Comparison of ENCODE assay signal across 12 cellular contexts in the genomic region with DNA sequence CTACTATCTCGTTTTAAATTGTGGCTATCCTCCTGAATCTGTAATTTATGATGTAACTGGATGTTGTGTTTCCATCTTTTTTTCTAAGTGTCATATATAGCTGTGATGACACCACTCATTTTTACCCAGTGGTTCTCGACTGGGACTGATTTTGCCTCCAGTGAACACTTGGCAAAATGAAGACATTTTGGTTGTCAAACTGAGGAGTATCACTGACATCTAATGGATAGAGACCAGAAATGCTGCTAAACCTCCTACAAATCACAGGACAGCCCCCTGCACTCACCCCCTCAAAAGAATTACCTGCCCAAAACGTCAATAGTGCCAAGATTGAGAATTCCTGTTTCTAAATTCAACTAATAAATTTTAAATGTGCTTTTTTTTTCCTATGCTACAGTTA. TPM values are rescaled to one million over a fixed set of nuclear protein-coding genes. Genes with fewer than 3 reads are reported as not detected.
DNase-seq lines count a peak whose midpoint lies in the region; TF ChIP-seq lines count a peak whose summit lies in the region.
"Had no signal": no experiment of that assay in that cellular context is flagged by ENCODE, and none has a peak within 500 bp of the region (broad histone marks: within the 10 kb centered on the region; RNA-seq: fewer than 3 reads in every experiment).

No MANE protein-coding gene starts in this region.

- H3F3A ChIP-seq in SU-DHL-6 (ENCODE audit: insufficient read depth): no peaks in the 10 kb centered on the region; the same call in 1 of the 2 replicates

- peaks cover 3% of the 10 kb centered on the region for H3K27me3 Mint-ChIP-seq in glutamatergic neuron (ENCODE audit: unreplicated experiment)

- no peak overlapping the region for H3K9ac ChIP-seq in SU-DHL-6 (ENCODE audit: low read length)

- H3K4me3 Mint-ChIP-seq in glutamatergic neuron (ENCODE audit: unreplicated experiment): no peak overlapping the region

- H4K20me1 ChIP-seq in SU-DHL-6 (ENCODE audit: low read depth, low read length): no peaks in the 10 kb centered on the region

- H3K9me3 ChIP-seq in SU-DHL-6 (ENCODE audit: insufficient read depth, low read length): no peaks in the 10 kb centered on the region
- no peaks in the 10 kb centered on the region for H3K9me3 ChIP-seq in ascending aorta
- H3K9me3 ChIP-seq: testis had no signal

- peaks cover 58% of the 10 kb centered on the region for H3K79me2 ChIP-seq in SU-DHL-6 (ENCODE audit: insufficient read depth, low read length)

- no peaks in the 10 kb centered on the region for H3K36me3 Mint-ChIP-seq in glutamatergic neuron (ENCODE audit: unreplicated experiment)

- peaks cover 4% of the 10 kb centered on the region for H3K9me3 Mint-ChIP-seq in glutamatergic neuron (ENCODE audit: unreplicated experiment)

- peaks cover 24% of the 10 kb centered on the region for H3K36me3 ChIP-seq in SU-DHL-6 (ENCODE audit: low read length)
- H3K36me3 ChIP-seq in ascending aorta: peaks cover 23 to 33% of the 10 kb centered on the region in 2 donors

- H3K4me1 ChIP-seq in ascending aorta: peaks cover 0 to 12% of the 10 kb centered on the region in 2 donors

- H3K27ac ChIP-seq in SU-DHL-6 (ENCODE audit: low read depth, low read length) (no peak overlapping the region), ascending aorta (no peak overlapping the region)
- H3K27ac ChIP-seq: testis had no signal

- H3K4me3 ChIP-seq in AG09309 (ENCODE audit: control insufficient read depth, low read depth, low read length): no peak overlapping the region
- no peak overlapping the region for H3K4me3 ChIP-seq in GM12864 (ENCODE audit: low read depth, low read length)
- no peak overlapping the region for H3K4me3 ChIP-seq in SU-DHL-6 (ENCODE audit: insufficient read depth, low read length, poor library complexity, severe bottlenecking)
- no peak overlapping the region for H3K4me3 ChIP-seq in fibroblast of pulmonary artery (replicated peaks; ENCODE audit: low read depth, low read length)
- H3K4me3 ChIP-seq in ascending aorta: no peak overlapping the region
- H3K4me3 ChIP-seq: testis had no signal

- TF ChIP-seq CTCF in AG09309 (IDR thresholded peaks at IDR 0.05; ENCODE audit: control insufficient read depth, insufficient read depth, low read depth, low read length, missing control alignments) (no peak), GM12864 (IDR thresholded peaks at IDR 0.05; ENCODE audit: low read depth, low read length, missing control alignments) (peak; percentile 35), SU-DHL-6 (IDR thresholded peaks at IDR 0.05; ENCODE audit: insufficient read depth, low read length, poor library complexity, severe bottlenecking) (no peak), fibroblast of pulmonary artery (IDR thresholded peaks at IDR 0.05; ENCODE audit: low read length, missing control alignments) (no peak), ascending aorta (IDR thresholded peaks at IDR 0.05) (no peak), glutamatergic neuron (IDR thresholded peaks at IDR 0.05; ENCODE audit: partially characterized antibody, unreplicated experiment) (no peak)

- no peaks in the 10 kb centered on the region for H3K4me1 Mint-ChIP-seq in glutamatergic neuron (ENCODE audit: low read depth, unreplicated experiment)

- H3K27me3 ChIP-seq in SU-DHL-6 (ENCODE audit: low read length) (no peaks in the 10 kb centered on the region), ascending aorta (no peaks in the 10 kb centered on the region)
- H3K27me3 ChIP-seq: testis had no signal

- peak overlapping the region; percentile 93 for H3K4me2 ChIP-seq in SU-DHL-6 (ENCODE audit: low read depth, low read length, poor library complexity, severe bottlenecking)

- H3K27ac Mint-ChIP-seq in glutamatergic neuron (ENCODE audit: unreplicated experiment): no peak overlapping the region

- DNase-seq in AG09309 (ENCODE audit: low read depth) (peak; percentile 13), GM12864 (ENCODE audit: low read depth) (no peak), fibroblast of pulmonary artery (ENCODE audit: low read depth) (peak; percentile 16), NCI-H2081 treated with DMSO at 0.1 percent for 48 hours (lab: John Stamatoyannopoulos, UW) (no peak), ascending aorta (ENCODE audit: low spot score in 2 of 2) (no peak), glutamatergic neuron (no peak)
- no peak for DNase-seq in activated effector memory CD4-positive, alpha-beta T cell treated with anti-CD3 and anti-CD28 coated beads, Interleukin-2, amount 50 U/mL, for 16 hours
- DNase-seq: activated CD4-positive, alpha-beta T cell treated with anti-CD3 and anti-CD28 coated beads, Interleukin-2, amount 50 U/mL, for 48 hours; NCI-H187 treated with DMSO at 0.1 percent for 48 hours; RPMI8226; testis had no signal

- H2AFZ ChIP-seq in SU-DHL-6 (ENCODE audit: low read depth, low read length, severe bottlenecking): no peak overlapping the region

- intact Hi-C loops in ascending aorta (cut with DNase I): loop anchor here (5.0 kb wide), 3 partner anchors 112 to 283 kb away; a partner anchor contains a TSS

- no peaks in the 10 kb centered on the region for H3K9me2 ChIP-seq in SU-DHL-6 (replicated peaks; ENCODE audit: insufficient read depth, low read length)

RNA-seq across cellular contexts. Expression of a gene that starts 1.9 kb away (rescaled TPM):
- total RNA-seq in ascending aorta: 11.4 TPM
- 11.4 TPM for total RNA-seq in glutamatergic neuron (ENCODE audit: unreplicated experiment)

RNA-seq across cellular contexts. Expression of a gene that starts 2.1 kb away (rescaled TPM):
- total RNA-seq in ascending aorta: 7.0 TPM
- 4.0 TPM for total RNA-seq in glutamatergic neuron (ENCODE audit: unreplicated experiment)

RNA-seq across cellular contexts. Expression of a gene that starts 43.2 kb away (rescaled TPM):
- total RNA-seq in ascending aorta: not detected
- total RNA-seq in glutamatergic neuron (ENCODE audit: unreplicated experiment): 2.1 TPM

Comparison
In these comparisons a context has a peak if more than half of its experiments do, and no peak if none do; other contexts are left out.
1. DNase-seq: peak in AG09309 (single experiment) and fibroblast of pulmonary artery (single experiment); none in GM12864 (single experiment), activated effector memory CD4-positive, alpha-beta T cell treated with anti-CD3 and anti-CD28 coated beads, Interleukin-2, amount 50 U/mL, for 16 hours (single experiment), NCI-H2081 treated with DMSO at 0.1 percent for 48 hours (single experiment), ascending aorta (0 of 2) and glutamatergic neuron (single experiment).